8 cellular contexts compared by ENCODE assay signal in genomic region chr4:119299221-119300071, GRCh38. TPM values are rescaled to one million over a fixed set of nuclear protein-coding genes. Genes with fewer than 3 reads are reported as not detected.
DNase-seq lines count a peak whose midpoint lies in the region; ATAC-seq, FAIRE-seq and TF ChIP-seq lines count a peak whose summit lies in the region.

No MANE protein-coding gene starts in this region.

- H3K4me3 ChIP-seq in GM12878 = peak overlapping the region; percentile 92
- peak overlapping the region; percentile 70 for H3K4me3 ChIP-seq in suprapubic skin

- H3K79me2 ChIP-seq in GM12878 (ENCODE audit: control insufficient read depth, insufficient read depth, low read length) = peaks cover 26% of the 10 kb centered on the region

- WGBS in GM12878 (ENCODE audit: insufficient coverage, insufficient replicate concordance, low lambda C conversion rate, missing lambda C conversion rate) = 8% methylated on average over 12 of the region's 12 CpGs
- 4% methylated on average over 12 of the region's 12 CpGs for WGBS in suprapubic skin

- no peak for TF ChIP-seq CTCF in GM12878 (IDR thresholded peaks at IDR 0.05 in 2 of 3, conservative IDR thresholded peaks at IDR 0.05 in 1 of 3; ENCODE audit: control insufficient read depth in 2 of 3, extremely low read depth in 1 of 3, insufficient read depth in 1 of 3, low read depth in 3 of 3, low read length in 3 of 3)
- TF ChIP-seq CTCF in suprapubic skin (IDR thresholded peaks at IDR 0.05) = no peak

- in situ Hi-C loops in Caki2 (cut with HindIII; ENCODE audit: low pct_unique_long_range_greater_than_20kb, low sequenced_read_pairs) = no loop called here
- in situ Hi-C loops in GM12878 (cut with MboI) = loop anchor here (5.0 to 10.0 kb wide), 3 partner anchors 257 to 758 kb away; no protein-coding TSS in a partner anchor

- intact Hi-C loops in GM12878 (cut with micrococcal nuclease; ENCODE audit: unreplicated experiment) = loop anchor here (5.0 kb wide), 2 partner anchors 153 to 753 kb away; no protein-coding TSS in a partner anchor

- SMC1A ChIA-PET in GM12878 (lab: Charles Lee; ENCODE audit: uncharacterized antibody, unreplicated experiment) = interaction anchor here (0.6 to 1.9 kb wide), 9 partner anchors 9 to 355 kb away, joined by 3 to 10 read pairs (median 3); partner anchors contain the start of gene USP53

- RAD21 ChIA-PET in GM12878 (lab: Charles Lee; ENCODE audit: unreplicated experiment) = interaction anchor here (0.9 to 1.4 kb wide), 4 partner anchors 13 to 615 kb away, joined by 3 read pairs; partner anchors contain the start of genes METTL14 and USP53

- peak; percentile 22 for DNase-seq in Caki2 (ENCODE audit: low read depth)
- peak; percentile 56 for DNase-seq in HT-29 (ENCODE audit: low spot score)
- peak; percentile 32 for DNase-seq in GM12878 (ENCODE audit: low read depth, low spot score)
- no peak for DNase-seq in suprapubic skin (ENCODE audit: low spot score in 2 of 2)
- no peak for DNase-seq in AML-193 (lab: John Stamatoyannopoulos, UW)
- no peak for DNase-seq in SKM-1 treated with dmso at 0.1 percent for 144 hours (lab: John Stamatoyannopoulos, UW; ENCODE audit: unreplicated experiment)

- H4K20me1 ChIP-seq in GM12878 (ENCODE audit: control insufficient read depth, insufficient read depth) = no peaks in the 10 kb centered on the region

- H3K4me1 ChIP-seq in GM12878 (ENCODE audit: control insufficient read depth, insufficient read depth, low read length) = no peaks in the 10 kb centered on the region
- peaks cover 35% of the 10 kb centered on the region for H3K4me1 ChIP-seq in suprapubic skin

- TF ChIP-seq POLR2A in GM12878 (IDR thresholded peaks at IDR 0.05; ENCODE audit: low read depth, low read length) = no peak
- no peak for TF ChIP-seq POLR2A in suprapubic skin (IDR thresholded peaks at IDR 0.05)

- no peak for TF ChIP-seq RAD21 in GM12878 (IDR thresholded peaks at IDR 0.05; ENCODE audit: insufficient read depth, low read depth, low read length)

- H3K9me3 ChIP-seq in GM12878 (replicated peaks; ENCODE audit: control insufficient read depth, insufficient read depth, low read length) (no peaks in the 10 kb centered on the region; the same call in 2 of the 3 replicates), suprapubic skin (no peaks in the 10 kb centered on the region)

- POLR2A ChIA-PET in GM12878 (lab: Charles Lee) = interaction anchor here (0.7 to 1.6 kb wide), 4 partner anchors 11 to 61 kb away, joined by 3 to 5 read pairs (median 4); no protein-coding TSS in a partner anchor

- TSS peak; percentile 80 for BruUV-seq in GM12878 (replicated peaks; lab: Mats Ljungman, UMichigan)

- FAIRE-seq in GM12878 (lab: Jason Lieb, UNC) = no peak

- TF ChIP-seq EP300 in GM12878 (IDR thresholded peaks at IDR 0.05; ENCODE audit: borderline replicate concordance in 1 of 2, control insufficient read depth in 1 of 2, low read depth in 2 of 2, low read length in 2 of 2) (no peak), suprapubic skin (IDR thresholded peaks at IDR 0.05) (no peak)

- no peaks in the 10 kb centered on the region for H3K36me3 ChIP-seq in GM12878 (ENCODE audit: control insufficient read depth in 2 of 2, insufficient read depth in 2 of 2, low read length in 1 of 2)
- H3K36me3 ChIP-seq in suprapubic skin = peaks cover 20% of the 10 kb centered on the region

- peak overlapping the region; percentile 64 for H3K4me2 ChIP-seq in GM12878 (ENCODE audit: control insufficient read depth, insufficient read depth)

- ATAC-seq in GM21447 (IDR thresholded peaks at IDR 0.05; ENCODE audit: unreplicated experiment) = peak; percentile 63
- ATAC-seq in GM12878 = peak; percentile 54

- CTCF ChIA-PET in GM12878 (lab: Yijun Ruan, JAX) = interaction anchor here (0.9 to 3.2 kb wide), 11 partner anchors 8 to 331 kb away, joined by 3 to 18 read pairs (median 4); partner anchors contain the start of genes PDE5A and USP53

- H3K27me3 ChIP-seq in GM12878 (replicated peaks in 1 of 2; ENCODE audit: control insufficient read depth in 2 of 2, insufficient read depth in 2 of 2, low read length in 1 of 2) (no peaks in the 10 kb centered on the region), layer of hippocampus (ENCODE audit: control insufficient read depth, insufficient read depth, low read length) (no peaks in the 10 kb centered on the region), suprapubic skin (no peaks in the 10 kb centered on the region)

- H3K9ac ChIP-seq in GM12878 (ENCODE audit: control insufficient read depth, insufficient read depth, low read length) = peak overlapping the region; percentile 88

- H2AFZ ChIP-seq in GM12878 (ENCODE audit: control insufficient read depth, low read depth, low read length) = peak overlapping the region; percentile 96

- peak overlapping the region; percentile 77 for H3K27ac ChIP-seq in GM12878 (ENCODE audit: control insufficient read depth, insufficient read depth)
- H3K27ac ChIP-seq in layer of hippocampus (ENCODE audit: low read depth, low read length) = peak overlapping the region; percentile 77
- peak overlapping the region; percentile 94 for H3K27ac ChIP-seq in suprapubic skin

TF ChIP-seq in GM12878, 131 proteins besides CTCF, POLR2A, EP300 and RAD21:
- TF ChIP-seq MEF2A (IDR thresholded peaks at IDR 0.05; ENCODE audit: insufficient read depth, low read depth, low read length) = 0 out of 2 replicates have a peak, but pooled peaks have one; percentile 31
- TF ChIP-seq POU2F2 (IDR thresholded peaks at IDR 0.05; ENCODE audit: borderline replicate concordance, low read depth, low read length) = peak; percentile 40; the same call in 1 of the 3 replicates
- peak; percentile 38; the same call in 1 of the 2 replicates for TF ChIP-seq RUNX3 (IDR thresholded peaks at IDR 0.05; ENCODE audit: low read length)
- TF ChIP-seq FOXM1 (IDR thresholded peaks at IDR 0.05; ENCODE audit: low read depth, low read length) = no peak

RNA-seq across cellular contexts. Expression of gene FABP2, which starts 22.5 kb away (rescaled TPM):
- total RNA-seq in Caki2 (2014; rRNA removed; shearing (Covaris generic); ENCODE audit: low replicate concordance) = not detected in 2 replicates
- not detected in 2 replicates for total RNA-seq in HT-29 (2014; rRNA removed; shearing (Covaris generic))
- not detected in 2 replicates for total RNA-seq in GM12878 (2013; cell fraction: nucleolus; rRNA removed)
- not detected in 2 replicates for total RNA-seq in GM12878 (2014; rRNA removed)
- total RNA-seq in GM12878 (2014; rRNA removed; fragmentation: Illumina TruSeq; extraction: Trizol) = not detected in 2 replicates
- not detected in 2 replicates for total RNA-seq in GM12878 (2021)
- polyA plus RNA-seq in GM12878 (2011; ENCODE audit: low read depth) = not detected
- not detected in 2 replicates for polyA plus RNA-seq in GM12878 (2011; rRNA removed)
- not detected in 2 replicates for polyA plus RNA-seq in GM12878 (2011; cell fraction: cytosol; rRNA removed)
- not detected in 2 replicates for polyA plus RNA-seq in GM12878 (2011; cell fraction: nucleus; rRNA removed)
- polyA plus RNA-seq in GM12878 (2012) = not detected in 2 replicates
- polyA plus RNA-seq in GM12878 (2014; fragmentation: Illumina TruSeq; extraction: Trizol) = not detected in 2 replicates
- polyA plus RNA-seq in GM12878 (2014; fragmentation: Nextera tagmentation; extraction: Ambion mirVana) = not detected
- polyA plus RNA-seq in GM12878 (2014; rRNA removed) = not detected in 2 replicates
- not detected for polyA plus RNA-seq in GM12878 (2016; fragmentation: Nextera tagmentation; extraction: Ambion mirVana)
- polyA minus RNA-seq in GM12878 (2011; rRNA and poly(A)+ RNA removed) = not detected in 2 replicates
- polyA minus RNA-seq in GM12878 (2011; cell fraction: cytosol; rRNA and poly(A)+ RNA removed) = not detected in 2 replicates
- polyA minus RNA-seq in GM12878 (2011; cell fraction: nucleus; rRNA and poly(A)+ RNA removed) = not detected in 2 replicates
- total RNA-seq in suprapubic skin = not detected

Comparison
In these comparisons a context has a peak if more than half of its experiments do, and no peak if none do; other contexts are left out.
1. DNase-seq: peak in Caki2 (single experiment), HT-29 (single experiment) and GM12878 (single experiment); none in suprapubic skin (0 of 2), AML-193 (0 of 2) and SKM-1 treated with dmso at 0.1 percent for 144 hours (single experiment).
2. Peak in every context shown above with its lines, with median percentiles within 50 percentile points of each other: H3K27ac ChIP-seq.